In genomic region chr4:41437264-41437566, GRCh38 we compare ENCODE assay signal across 13 cellular contexts.
DNase-seq lines count a peak whose midpoint lies in the region; ATAC-seq, FAIRE-seq and TF ChIP-seq lines count a peak whose summit lies in the region.
"Had no signal": no experiment of that assay in that cellular context is flagged by ENCODE, and none has a peak within 500 bp of the region (broad histone marks: within the 10 kb centered on the region; RNA-seq: fewer than 3 reads in every experiment).

No MANE protein-coding gene starts in this region.

- TF ChIP-seq CTCF in coronary artery (IDR thresholded peaks at IDR 0.05) (no peak), GM10248 (IDR thresholded peaks at IDR 0.05; ENCODE audit: control extremely low read depth, extremely low read depth, low read depth, missing control alignments) (no peak)

- H3K4me1 ChIP-seq in mesodermal cell (ENCODE audit: control insufficient read depth, insufficient read depth, low read length, poor library complexity, severe bottlenecking): peaks cover 19% of the 10 kb centered on the region

- no peaks in the 10 kb centered on the region for H3K9me3 ChIP-seq in mesodermal cell (ENCODE audit: control insufficient read depth, low read length)
- H3K9me3 ChIP-seq: SJCRH30 had no signal

- no peaks in the 10 kb centered on the region for H3K36me3 ChIP-seq in mesodermal cell (ENCODE audit: control insufficient read depth, insufficient read depth, low read length)
- H3K36me3 ChIP-seq: SJCRH30 had no signal

- no peak overlapping the region for H3K4me3 ChIP-seq in coronary artery
- H3K4me3 ChIP-seq in mesodermal cell (ENCODE audit: extremely low read depth, insufficient read depth, low read length, poor library complexity, severe bottlenecking): no peak overlapping the region
- H3K4me3 ChIP-seq: SJCRH30 had no signal

- WGBS in mesodermal cell (ENCODE audit: insufficient coverage in 2 of 2), 2 experiments: 82 to 91% methylated on average over 1 of the region's 1 CpG

- CTCF ChIA-PET in GM10248 (lab: Yijun Ruan, JAX): no interaction called here

- ATAC-seq in HG02610 (IDR thresholded peaks at IDR 0.05; ENCODE audit: unreplicated experiment): peak; percentile 75
- no peak for ATAC-seq in HG03039 (IDR thresholded peaks at IDR 0.05; ENCODE audit: unreplicated experiment)

- POLR2A ChIA-PET in GM10248 (lab: Yijun Ruan, JAX): no interaction called here

- FAIRE-seq in A204.1 (lab: Jason Lieb, UNC) (peak; percentile 92), GM19239 (lab: Jason Lieb, UNC) (no peak)

- no peak for DNase-seq in coronary artery (ENCODE audit: low spot score)
- no peak for DNase-seq in GDM1 (lab: John Stamatoyannopoulos, UW)
- no peak for DNase-seq in GM10248 (ENCODE audit: extremely low spot score)
- DNase-seq in GM19239 (ENCODE audit: insufficient read length, low spot score): no peak
- DNase-seq: activated CD4-positive, alpha-beta memory T cell treated with anti-CD3 and anti-CD28 coated beads, Interleukin-2, amount 10 ng/mL, durations not matched to agents 7 days and 5 days; activated naive CD8-positive, alpha-beta T cell treated with anti-CD3 and anti-CD28 coated beads, Interleukin-2, amount 10 ng/mL, durations not matched to agents 7 days and 5 days; NCI-H1048; retina had no signal

- H3K27ac ChIP-seq in coronary artery (peak overlapping the region; percentile 19), mesodermal cell (ENCODE audit: low read depth, low read length, severe bottlenecking) (peak overlapping the region; percentile 75)
- H3K27ac ChIP-seq: SJCRH30 had no signal
